In genomic region chr3:149812606-149813366, GRCh38 we compare ENCODE assay signal across 8 cellular contexts. TPM values are rescaled to one million over a fixed set of nuclear protein-coding genes. Genes with fewer than 3 reads are reported as not detected.
DNase-seq lines count a peak whose midpoint lies in the region; ATAC-seq and TF ChIP-seq lines count a peak whose summit lies in the region.

Gene RNF13, plus strand, starts transcription at chr3:149813215. Its CDS starts 32,812 bp downstream, at chr3:149846027.

- ATAC-seq in HG02678 (IDR thresholded peaks at IDR 0.05; ENCODE audit: unreplicated experiment) (peak; percentile 92), omental fat pad (ENCODE audit: low FRiP score) (peak; percentile 94)

- peak; percentile 81 for DNase-seq in GM12864 (ENCODE audit: low read depth)
- DNase-seq in NCI-H1105 treated with DMSO at 0.1 percent for 48 hours (lab: John Stamatoyannopoulos, UW) = peak; percentile 97
- peak; percentile 79 for DNase-seq in SKM-1 treated with dmso at 0.1 percent for 144 hours (lab: John Stamatoyannopoulos, UW; ENCODE audit: unreplicated experiment)
- peak; percentile 71 for DNase-seq in glomerular endothelial cell (ENCODE audit: extremely low read depth, low read depth, low spot score)
- DNase-seq in omental fat pad (ENCODE audit: low spot score) = peak; percentile 97

- peaks cover 49% of the 10 kb centered on the region for H3K4me1 Mint-ChIP-seq in activated naive CD8-positive, alpha-beta T cell (ENCODE audit: low read depth)

- no peaks in the 10 kb centered on the region for H3K9me3 Mint-ChIP-seq in activated naive CD8-positive, alpha-beta T cell (ENCODE audit: low read depth)

- peaks cover 2% of the 10 kb centered on the region for H3K27me3 Mint-ChIP-seq in activated naive CD8-positive, alpha-beta T cell

- no peak for TF ChIP-seq CTCF in GM12864 (IDR thresholded peaks at IDR 0.05; ENCODE audit: low read depth, low read length, missing control alignments)
- no peak for TF ChIP-seq CTCF in omental fat pad (IDR thresholded peaks at IDR 0.05)

- peak within 1 kb of the TSS; percentile 78 for H3K4me3 ChIP-seq in GM12864 (ENCODE audit: low read depth, low read length)

- H3K4me3 Mint-ChIP-seq in activated naive CD8-positive, alpha-beta T cell = peak within 1 kb of the TSS; percentile 97

- H3K27ac ChIP-seq in temporal lobe (ENCODE audit: low read depth, low read length) = peak within 1 kb of the TSS; percentile 96

- H3K36me3 Mint-ChIP-seq in activated naive CD8-positive, alpha-beta T cell = peaks cover 5% of the 10 kb centered on the region

- H3K27ac Mint-ChIP-seq in activated naive CD8-positive, alpha-beta T cell = peak within 1 kb of the TSS; percentile 100

RNA-seq across cellular contexts. Expression of gene RNF13, which starts in this region (rescaled TPM):
- 26.5 and 32.6 TPM in 2 replicates for total RNA-seq in glomerular endothelial cell
- total RNA-seq in omental fat pad = 100 to 1,000 TPM in 2 of 4 donors, 10 to 100 TPM in 2; 77.7 to 105 (median 95.9) TPM
- total RNA-seq in temporal lobe = 59.7 TPM

Comparison
In these comparisons a context has a peak if more than half of its experiments do, and no peak if none do; other contexts are left out.
1. Peak in every context shown above with its lines: DNase-seq, ATAC-seq, H3K4me3 ChIP-seq and H3K27ac ChIP-seq.